ENCODE assay signal across 9 cellular contexts in the genomic region with DNA sequence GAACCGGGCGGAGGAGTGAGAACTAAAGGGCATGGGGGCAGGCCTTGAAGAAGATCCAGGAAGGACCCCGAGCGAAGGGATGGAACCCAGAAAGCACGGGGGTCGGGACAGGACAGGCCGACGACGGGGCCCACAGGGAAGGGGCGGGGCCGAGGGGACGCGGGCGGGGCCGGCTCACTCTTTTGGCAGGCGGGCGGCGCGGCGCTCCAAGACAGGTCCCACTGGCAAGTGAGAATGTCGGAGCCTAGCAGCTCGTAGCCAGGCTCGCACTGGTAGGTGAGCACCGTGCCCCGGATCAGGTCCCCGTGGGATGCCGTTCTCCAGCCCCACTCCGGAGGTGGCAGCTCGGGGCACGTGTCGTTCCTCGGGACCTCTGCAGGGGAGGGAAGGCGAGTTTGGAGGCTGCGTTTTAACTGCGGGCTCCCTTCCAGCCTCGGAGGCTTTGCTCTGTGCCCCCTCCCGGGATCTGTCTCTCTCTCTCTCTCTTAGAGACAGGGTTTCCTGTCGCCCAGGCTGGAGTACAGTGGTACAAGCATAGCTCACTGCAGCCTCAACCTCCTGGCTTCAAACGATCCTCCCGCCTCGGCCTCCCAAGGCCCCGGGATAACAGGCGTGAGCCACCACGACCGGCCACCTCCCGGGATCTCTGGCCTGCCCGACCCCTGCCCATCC. TPM values are rescaled to one million over a fixed set of nuclear protein-coding genes. Genes with fewer than 3 reads are reported as not detected.
DNase-seq lines count a peak whose midpoint lies in the region; ATAC-seq, FAIRE-seq and TF ChIP-seq lines count a peak whose summit lies in the region.
"Had no signal": no experiment of that assay in that cellular context is flagged by ENCODE, and none has a peak within 500 bp of the region (broad histone marks: within the 10 kb centered on the region; RNA-seq: fewer than 3 reads in every experiment).

No MANE protein-coding gene starts in this region.

- H3K79me2 ChIP-seq in hepatocyte = no peaks in the 10 kb centered on the region

- peak overlapping the region; percentile 68 for H3K4me2 ChIP-seq in hepatocyte

- H3K36me3 ChIP-seq in hepatocyte (replicated peaks; ENCODE audit: insufficient read depth, low read depth) = no peaks in the 10 kb centered on the region

- no peaks in the 10 kb centered on the region for H3K36me3 Mint-ChIP-seq in activated T-cell treated with anti-CD3 and anti-CD28 coated beads, Interleukin-2, amount 50 U/mL, for 4 hours (ENCODE audit: insufficient read depth)

- peak overlapping the region; percentile 7; the same call in 1 of the 2 replicates for H3K4me3 ChIP-seq in HFF-Myc (replicated peaks; ENCODE audit: low read depth, low read length)
- no peak overlapping the region for H3K4me3 ChIP-seq in hepatocyte
- H3K4me3 ChIP-seq: lung had no signal

- TF ChIP-seq CTCF in HFF-Myc (IDR thresholded peaks at IDR 0.05; ENCODE audit: low read depth, low read length, missing control alignments) (no peak), hepatocyte (IDR thresholded peaks at IDR 0.05; ENCODE audit: poor library complexity) (no peak), D721Med (IDR thresholded peaks at IDR 0.05; ENCODE audit: insufficient read depth, missing control alignments) (no peak)

- H3K9me2 ChIP-seq in hepatocyte (replicated peaks; ENCODE audit: insufficient read depth) = no peaks in the 10 kb centered on the region

- no peaks in the 10 kb centered on the region for H3K9me3 ChIP-seq in hepatocyte (ENCODE audit: low read depth)

- peak; percentile 61 to 66 for ATAC-seq in activated T-cell treated with anti-CD3 and anti-CD28 coated beads, Interleukin-2, amount 50 U/mL, for 4 hours
- ATAC-seq in GM18907 (IDR thresholded peaks at IDR 0.05; ENCODE audit: unreplicated experiment) (no peak), HG03025 (IDR thresholded peaks at IDR 0.05; ENCODE audit: low FRiP score, unreplicated experiment) (no peak)

- H3K27ac ChIP-seq in hepatocyte = no peak overlapping the region

- peaks cover 27% of the 10 kb centered on the region for H3K27me3 Mint-ChIP-seq in activated T-cell treated with anti-CD3 and anti-CD28 coated beads, Interleukin-2, amount 50 U/mL, for 4 hours (ENCODE audit: low read depth)

- H3K9me3 Mint-ChIP-seq in activated T-cell treated with anti-CD3 and anti-CD28 coated beads, Interleukin-2, amount 50 U/mL, for 4 hours = no peaks in the 10 kb centered on the region

- no peak overlapping the region for H2AFZ ChIP-seq in hepatocyte

- H4K20me1 ChIP-seq in hepatocyte (ENCODE audit: insufficient read depth, poor library complexity, severe bottlenecking) = no peaks in the 10 kb centered on the region

- WGBS in hepatocyte (ENCODE audit: low lambda C conversion rate, missing lambda C conversion rate) = 21% methylated on average over 40 of the region's 47 CpGs

- peaks cover 21% of the 10 kb centered on the region for H3K27me3 ChIP-seq in hepatocyte

- peak overlapping the region; percentile 67 for H3K4me3 Mint-ChIP-seq in activated T-cell treated with anti-CD3 and anti-CD28 coated beads, Interleukin-2, amount 50 U/mL, for 4 hours

- no peaks in the 10 kb centered on the region for H3K4me1 ChIP-seq in hepatocyte (ENCODE audit: insufficient read depth)

- DNase-seq in HFF-Myc (ENCODE audit: extremely low read depth, low read depth) = no peak
- DNase-seq in activated T-cell treated with anti-CD3 and anti-CD28 coated beads, Interleukin-2, amount 50 U/mL, for 4 hours = peak; percentile 35
- no peak for DNase-seq in hepatocyte (ENCODE audit: low spot score)
- peak; percentile 67 for DNase-seq in stimulated activated CD8-positive, alpha-beta memory T cell treated with anti-CD3 and anti-CD28 coated beads, Interleukin-4, amount 100 ng/mL, for 48 hours
- DNase-seq in D721Med (ENCODE audit: insufficient read length, low spot score) = no peak
- no peak for DNase-seq in occipital lobe (lab: John Stamatoyannopoulos, UW)

- no peak for FAIRE-seq in D721Med (lab: Jason Lieb, UNC)

- H3K4me1 Mint-ChIP-seq in activated T-cell treated with anti-CD3 and anti-CD28 coated beads, Interleukin-2, amount 50 U/mL, for 4 hours (ENCODE audit: low read depth) = peaks cover 16% of the 10 kb centered on the region

RNA-seq across cellular contexts. Expression of gene CDIPT, which starts 13.7 kb away (rescaled TPM):
- total RNA-seq in activated T-cell treated with anti-CD3 and anti-CD28 coated beads, Interleukin-2, amount 50 U/mL, for 4 hours = 10 to 100 TPM; 56.7 to 61.0 (median 59.7) TPM
- 94.1 and 97.1 TPM in 2 replicates for total RNA-seq in hepatocyte
- polyA plus RNA-seq in hepatocyte = 143 and 147 TPM in 2 replicates
- 47.1 TPM for total RNA-seq in occipital lobe

RNA-seq across cellular contexts. Expression of gene SEZ6L2, which starts 22.6 kb away (rescaled TPM):
- total RNA-seq in activated T-cell treated with anti-CD3 and anti-CD28 coated beads, Interleukin-2, amount 50 U/mL, for 4 hours = under 1 TPM in 2 of 3 donors, not detected in 1; 0.18 to 0.33 TPM
- total RNA-seq in hepatocyte (18.0 and 36.1 TPM in 2 replicates), occipital lobe (32.1 TPM)
- polyA plus RNA-seq in hepatocyte = 39.9 and 45.8 TPM in 2 replicates

RNA-seq across cellular contexts. Expression of gene ASPHD1, which starts 23.6 kb away (rescaled TPM):
- total RNA-seq in activated T-cell treated with anti-CD3 and anti-CD28 coated beads, Interleukin-2, amount 50 U/mL, for 4 hours = 1 to 10 TPM; 2.1 to 3.4 (median 3.2) TPM
- total RNA-seq in hepatocyte = 12.6 and 18.6 TPM in 2 replicates
- polyA plus RNA-seq in hepatocyte = 35.5 and 40.0 TPM in 2 replicates
- 17.2 TPM for total RNA-seq in occipital lobe

RNA-seq across cellular contexts. Expression of gene KCTD13, which starts 49.3 kb away (rescaled TPM):
- total RNA-seq in activated T-cell treated with anti-CD3 and anti-CD28 coated beads, Interleukin-2, amount 50 U/mL, for 4 hours = 10 to 100 TPM; 42.7 to 45.4 (median 44.1) TPM
- total RNA-seq in hepatocyte (5.3 and 14.3 TPM in 2 replicates), occipital lobe (15.6 TPM)
- 18.8 and 23.5 TPM in 2 replicates for polyA plus RNA-seq in hepatocyte

RNA-seq across cellular contexts. Expression of gene MVP, which starts 56.5 kb away (rescaled TPM):
- 10 to 100 TPM; 80.6 to 86.4 (median 85.8) TPM for total RNA-seq in activated T-cell treated with anti-CD3 and anti-CD28 coated beads, Interleukin-2, amount 50 U/mL, for 4 hours
- total RNA-seq in hepatocyte (80.0 and 121 TPM in 2 replicates), occipital lobe (6.1 TPM)
- 140 and 146 TPM in 2 replicates for polyA plus RNA-seq in hepatocyte

Comparison
In these comparisons a context has a peak if more than half of its experiments do, and no peak if none do; other contexts are left out.
1. DNase-seq: peak in activated T-cell treated with anti-CD3 and anti-CD28 coated beads, Interleukin-2, amount 50 U/mL, for 4 hours (single experiment) and stimulated activated CD8-positive, alpha-beta memory T cell treated with anti-CD3 and anti-CD28 coated beads, Interleukin-4, amount 100 ng/mL, for 48 hours (single experiment); none in HFF-Myc (single experiment), hepatocyte (single experiment), D721Med (single experiment) and occipital lobe (single experiment).
2. ATAC-seq: peak in activated T-cell treated with anti-CD3 and anti-CD28 coated beads, Interleukin-2, amount 50 U/mL, for 4 hours (2 of 2); none in GM18907 (single experiment) and HG03025 (single experiment).
3. RNA of gene SEZ6L2, which starts 22.6 kb away (total RNA-seq): 18.0 to 36.1 TPM in hepatocyte and 32.1 TPM in occipital lobe (single experiment); 0.18 to 0.33 TPM in activated T-cell treated with anti-CD3 and anti-CD28 coated beads, Interleukin-2, amount 50 U/mL, for 4 hours; every median in the first group is over 10 times any median in the second.